ENCODE assay signal across 8 cellular contexts in the genomic region with DNA sequence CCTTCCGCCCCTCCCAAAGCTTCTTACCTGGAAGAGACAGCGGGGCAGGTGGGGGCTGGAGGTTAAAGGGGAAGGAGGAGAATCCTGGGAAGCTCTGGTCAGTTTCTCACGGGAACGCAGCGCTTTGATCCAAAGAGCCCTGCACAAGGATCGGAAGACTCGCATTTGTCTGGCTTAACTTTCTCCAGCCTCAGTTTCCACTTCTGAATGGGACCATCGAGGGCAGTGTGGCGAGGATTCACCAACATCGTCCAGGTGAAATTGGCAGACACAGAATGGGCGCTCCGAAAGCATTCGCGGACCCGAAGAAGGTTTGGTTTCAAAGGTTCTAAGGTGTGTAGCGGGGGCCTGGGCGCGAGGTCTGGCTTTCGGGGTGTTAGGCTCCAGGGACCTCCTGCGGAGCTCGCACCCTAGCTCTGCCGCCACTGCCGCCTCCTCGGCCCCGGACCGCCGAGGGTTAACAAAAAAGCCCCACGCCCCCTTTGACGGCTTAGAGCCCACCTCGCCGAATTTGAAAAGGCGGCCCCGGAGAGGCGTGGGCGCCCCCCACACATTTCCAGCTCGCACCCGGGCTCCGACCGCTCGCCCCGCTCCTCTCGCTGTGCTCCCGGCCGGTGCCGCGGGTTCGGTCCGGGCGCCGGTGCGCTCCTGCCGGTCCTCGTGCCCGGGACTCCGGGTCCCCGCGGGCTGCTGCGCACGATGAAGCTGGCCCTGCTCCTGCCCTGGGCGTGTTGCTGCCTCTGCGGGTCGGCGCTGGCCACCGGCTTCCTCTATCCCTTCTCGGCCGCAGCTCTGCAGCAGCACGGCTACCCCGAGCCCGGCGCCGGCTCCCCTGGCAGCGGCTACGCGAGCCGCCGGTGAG. TPM values are rescaled to one million over a fixed set of nuclear protein-coding genes. Genes with fewer than 3 reads are reported as not detected.
DNase-seq lines count a peak whose midpoint lies in the region; ATAC-seq, FAIRE-seq and TF ChIP-seq lines count a peak whose summit lies in the region.

A gene (plus strand): TSS at position 542 of the 862 bp plus-strand sequence. CDS start 158 bp downstream, at position 700.

- H3K4me3 ChIP-seq in HUES6 (ENCODE audit: low read depth, low read length): peak within 1 kb of the TSS; percentile 98
- H3K4me3 ChIP-seq in ascending aorta: peak within 1 kb of the TSS; percentile 61 to 62
- H3K4me3 ChIP-seq in iPS DF 6.9 (ENCODE audit: low read length): peak within 1 kb of the TSS; percentile 81
- peak within 1 kb of the TSS; percentile 9 to 58 (median 47) for H3K4me3 ChIP-seq in sigmoid colon

- no CpG with 5 or more reads among the region's 76 CpGs for WGBS in iPS DF 6.9 (ENCODE audit: insufficient coverage, insufficient read length)
- WGBS in sigmoid colon, 2 donors: 12 to 17% methylated on average over 76 of the region's 76 CpGs

- intact Hi-C loops in ascending aorta (cut with DNase I) (loop anchor here (5.0 kb wide), 1 partner anchor 910 kb away; no protein-coding TSS in a partner anchor), sigmoid colon (cut with DNase I) (no loop called here)

- H3K27ac ChIP-seq in HUES6 (ENCODE audit: low read depth, low read length) (peak within 1 kb of the TSS; percentile 79; the same call in 1 of the 2 replicates), ascending aorta (no peak within 1 kb of the TSS), iPS DF 6.9 (ENCODE audit: low read length) (no peak within 1 kb of the TSS), sigmoid colon (no peak within 1 kb of the TSS)

- TF ChIP-seq POLR2A in sigmoid colon (IDR thresholded peaks at IDR 0.05): no peak

- H3K9ac ChIP-seq in HUES6 (ENCODE audit: low read length): peak within 1 kb of the TSS; percentile 96

- FAIRE-seq in GM19239 (lab: Jason Lieb, UNC): no peak

- ATAC-seq in HG02870 (IDR thresholded peaks at IDR 0.05; ENCODE audit: unreplicated experiment): no peak

- peaks cover 4% of the 10 kb centered on the region; the same call in 1 of the 2 replicates for H3K4me1 ChIP-seq in HUES6 (ENCODE audit: control insufficient read depth, insufficient read depth, low read length)
- H3K4me1 ChIP-seq in ascending aorta: peaks cover 3 to 17% of the 10 kb centered on the region in 2 donors
- no peaks in the 10 kb centered on the region for H3K4me1 ChIP-seq in iPS DF 6.9 (ENCODE audit: control insufficient read depth, insufficient read depth, low read length)
- H3K4me1 ChIP-seq in sigmoid colon: peaks cover 0 to 20% (median 19%) of the 10 kb centered on the region in 4 donors

- no peak for TF ChIP-seq EP300 in sigmoid colon (IDR thresholded peaks at IDR 0.05)

- peaks cover 8% of the 10 kb centered on the region for H3K27me3 ChIP-seq in HUES6 (ENCODE audit: control insufficient read depth, insufficient read depth, low read length)
- no peaks in the 10 kb centered on the region for H3K27me3 ChIP-seq in ascending aorta
- H3K27me3 ChIP-seq in iPS DF 6.9 (ENCODE audit: control insufficient read depth, insufficient read depth, low read length): no peaks in the 10 kb centered on the region; the same call in 1 of the 2 replicates
- peaks cover 0 to 56% (median 44%) of the 10 kb centered on the region in 3 donors for H3K27me3 ChIP-seq in sigmoid colon

- H3K9me3 ChIP-seq in HUES6 (ENCODE audit: control insufficient read depth, insufficient read depth, low read depth, low read length) (0 out of 2 replicates have a peak, but pooled peaks cover 2% of the 10 kb centered on the region), ascending aorta (no peaks in the 10 kb centered on the region), iPS DF 6.9 (ENCODE audit: control insufficient read depth, insufficient read depth, low read length) (no peaks in the 10 kb centered on the region), sigmoid colon (no peaks in the 10 kb centered on the region)

- TF ChIP-seq CTCF in ascending aorta (IDR thresholded peaks at IDR 0.05) (no peak), sigmoid colon (IDR thresholded peaks at IDR 0.05) (no peak)

- DNase-seq in AG08396 (ENCODE audit: low spot score): peak; percentile 68
- no peak for DNase-seq in ascending aorta (ENCODE audit: low spot score in 2 of 2)
- DNase-seq in iPS DF 6.9 (ENCODE audit: low read depth, low spot score): no peak
- no peak for DNase-seq in sigmoid colon
- no peak for DNase-seq in NOMO-1 treated with DMSO at 0.1 percent for 48 hours (lab: John Stamatoyannopoulos, UW; ENCODE audit: unreplicated experiment)
- DNase-seq in GM19239 (ENCODE audit: insufficient read length, low spot score): no peak

- H3K36me3 ChIP-seq in HUES6 (ENCODE audit: control insufficient read depth, insufficient read depth, low read length) (no peaks in the 10 kb centered on the region), ascending aorta (no peaks in the 10 kb centered on the region), iPS DF 6.9 (ENCODE audit: control insufficient read depth, insufficient read depth, low read length) (no peaks in the 10 kb centered on the region), sigmoid colon (no peaks in the 10 kb centered on the region)

RNA-seq across cellular contexts. Expression of the gene that starts here (rescaled TPM):
- not detected for total RNA-seq in ascending aorta
- not detected for total RNA-seq in sigmoid colon
- under 1 TPM in 1 of 3 donors, not detected in 2; 0.13 TPM for polyA plus RNA-seq in sigmoid colon

Comparison
In these comparisons a context has a peak if more than half of its experiments do, and no peak if none do; other contexts are left out.
1. H3K4me3 ChIP-seq: peak in every context shown above with its lines; median percentile 98 in HUES6; 81 in iPS DF 6.9; 62 in ascending aorta; 47 in sigmoid colon.